Comparison of ENCODE assay signal across 8 cellular contexts in genomic region chr1:20660363-20661234, GRCh38. TPM values are rescaled to one million over a fixed set of nuclear protein-coding genes. Genes with fewer than 3 reads are reported as not detected.
DNase-seq lines count a peak whose midpoint lies in the region; ATAC-seq and TF ChIP-seq lines count a peak whose summit lies in the region.

No MANE protein-coding gene starts in this region.

- no peaks in the 10 kb centered on the region for H3K36me3 ChIP-seq in mucosa of descending colon (ENCODE audit: low read depth)

- DNase-seq in activated T-cell treated with anti-CD3 and anti-CD28 coated beads, Interleukin-2, amount 50 U/mL, for 24 hours = no peak
- no peak for DNase-seq in activated T-cell treated with anti-CD3 and anti-CD28 coated beads, Interleukin-2, amount 50 U/mL, for 1 hour
- peak; percentile 20 for DNase-seq in NCI-H69 (lab: John Stamatoyannopoulos, UW)
- DNase-seq in central memory CD8-positive, alpha-beta T cell (ENCODE audit: low spot score in 2 of 2) = no peak
- DNase-seq in mucosa of descending colon = peak in 1 of 3 donors; percentile 27
- no peak for DNase-seq in NCI-H2081 (lab: John Stamatoyannopoulos, UW)
- no peak for DNase-seq in pons (ENCODE audit: low spot score)
- no peak for DNase-seq in kidney glomerular epithelial cell (lab: John Stamatoyannopoulos, UW)

- peak; percentile 10 for ATAC-seq in central memory CD8-positive, alpha-beta T cell (replicated peaks; ENCODE audit: extremely low read depth, poor library complexity, severe bottlenecking)
- ATAC-seq in mucosa of descending colon = peak; percentile 9

- H3K4me1 ChIP-seq in mucosa of descending colon (ENCODE audit: low read depth) = peaks cover 14% of the 10 kb centered on the region

- intact Hi-C loops in mucosa of descending colon (cut with DNase I, micrococcal nuclease) = no loop called here

- H3K4me3 ChIP-seq in mucosa of descending colon = peak overlapping the region; percentile 50

- H3K4me1 Mint-ChIP-seq in activated T-cell treated with anti-CD3 and anti-CD28 coated beads, Interleukin-2, amount 50 U/mL, for 24 hours (ENCODE audit: low read depth) = peaks cover 53% of the 10 kb centered on the region
- H3K4me1 Mint-ChIP-seq in central memory CD8-positive, alpha-beta T cell = peaks cover 52% of the 10 kb centered on the region

- peaks cover 62% of the 10 kb centered on the region for H3K36me3 Mint-ChIP-seq in activated T-cell treated with anti-CD3 and anti-CD28 coated beads, Interleukin-2, amount 50 U/mL, for 24 hours (ENCODE audit: low read depth)
- H3K36me3 Mint-ChIP-seq in central memory CD8-positive, alpha-beta T cell (ENCODE audit: insufficient read depth) = peaks cover 33% of the 10 kb centered on the region

- no peak for TF ChIP-seq CTCF in mucosa of descending colon (IDR thresholded peaks at IDR 0.05)

- H3K9me3 ChIP-seq in mucosa of descending colon = no peaks in the 10 kb centered on the region

- H3K4me3 Mint-ChIP-seq in activated T-cell treated with anti-CD3 and anti-CD28 coated beads, Interleukin-2, amount 50 U/mL, for 24 hours = peak overlapping the region; percentile 97
- peak overlapping the region; percentile 99 for H3K4me3 Mint-ChIP-seq in central memory CD8-positive, alpha-beta T cell

- no peaks in the 10 kb centered on the region for H3K27me3 Mint-ChIP-seq in activated T-cell treated with anti-CD3 and anti-CD28 coated beads, Interleukin-2, amount 50 U/mL, for 24 hours
- no peaks in the 10 kb centered on the region for H3K27me3 Mint-ChIP-seq in central memory CD8-positive, alpha-beta T cell

- peak overlapping the region; percentile 100 for H3K27ac Mint-ChIP-seq in activated T-cell treated with anti-CD3 and anti-CD28 coated beads, Interleukin-2, amount 50 U/mL, for 24 hours
- H3K27ac Mint-ChIP-seq in central memory CD8-positive, alpha-beta T cell (ENCODE audit: low read depth) = peak overlapping the region; percentile 96

- H3K9me3 Mint-ChIP-seq in activated T-cell treated with anti-CD3 and anti-CD28 coated beads, Interleukin-2, amount 50 U/mL, for 24 hours = no peaks in the 10 kb centered on the region
- H3K9me3 Mint-ChIP-seq in central memory CD8-positive, alpha-beta T cell = no peaks in the 10 kb centered on the region

RNA-seq across cellular contexts. Expression of gene DDOST, which starts 0.6 kb away (rescaled TPM):
- total RNA-seq in mucosa of descending colon = 100 to 1,000 TPM; 103 to 263 (median 159) TPM

RNA-seq across cellular contexts. Expression of gene PINK1, which starts 27.3 kb away (rescaled TPM):
- total RNA-seq in mucosa of descending colon = 100 to 1,000 TPM in 2 of 3 donors, 10 to 100 TPM in 1; 75.4 to 141 (median 111) TPM

RNA-seq across cellular contexts. Expression of gene KIF17, which starts 57.2 kb away (rescaled TPM):
- under 1 TPM; 0.20 to 0.63 (median 0.53) TPM for total RNA-seq in mucosa of descending colon
